ENCODE assay signal across 11 cellular contexts in genomic region chr16:27551046-27551445, GRCh38. TPM values are rescaled to one million over a fixed set of nuclear protein-coding genes. Genes with fewer than 3 reads are reported as not detected.
DNase-seq lines count a peak whose midpoint lies in the region; ATAC-seq, FAIRE-seq and TF ChIP-seq lines count a peak whose summit lies in the region.
"Had no signal": no experiment of that assay in that cellular context is flagged by ENCODE, and none has a peak within 500 bp of the region (broad histone marks: within the 10 kb centered on the region; RNA-seq: fewer than 3 reads in every experiment).

No MANE protein-coding gene starts in this region.

- peaks cover 30% of the 10 kb centered on the region for H3K4me1 Mint-ChIP-seq in T-helper 1 cell treated with Interleukin-12 subunit alpha and Interleukin-12 subunit beta and Interleukin-4 antibody, amounts not matched to agents 30 μg/mL and 1 μg/mL, for 36 hours (ENCODE audit: low read depth)
- peaks cover 25% of the 10 kb centered on the region for H3K4me1 Mint-ChIP-seq in progenitor cell of endocrine pancreas (ENCODE audit: low read depth)

- peaks cover 10% of the 10 kb centered on the region for H3K79me1 ChIP-seq in H1 (ENCODE audit: low read depth, low read length)

- H3K9me3 ChIP-seq in MM.1S (replicated peaks; ENCODE audit: insufficient read depth, low read length) (no peaks in the 10 kb centered on the region), H1 (ENCODE audit: insufficient read depth in 2 of 2, low read depth in 1 of 2, low read length in 1 of 2) (no peaks in the 10 kb centered on the region)

- TF ChIP-seq POLR2A in H1 (IDR thresholded peaks at IDR 0.05; ENCODE audit: control extremely low read depth in 1 of 2, low read depth in 2 of 2, low read length in 2 of 2), result no peak

- H3K79me2 ChIP-seq in MM.1S (ENCODE audit: low read length), result peaks cover 36% of the 10 kb centered on the region
- H3K79me2 ChIP-seq in H1 (ENCODE audit: control insufficient read depth in 1 of 2, insufficient read depth in 2 of 2, low read length in 2 of 2), result peaks cover 25 to 41% of the 10 kb centered on the region in 2 experiments

- H2BK20ac ChIP-seq in H1 (ENCODE audit: low read length), result no peak overlapping the region

- no peak overlapping the region for H3K56ac ChIP-seq in H1 (replicated peaks; ENCODE audit: insufficient read length, low read depth, low read length)

- H2BK120ac ChIP-seq in H1 (replicated peaks; ENCODE audit: low read depth, low read length), result no peak overlapping the region

- no peak for TF ChIP-seq RAD21 in H1 (IDR thresholded peaks at IDR 0.05 in 1 of 2, conservative IDR thresholded peaks at IDR 0.05 in 1 of 2; ENCODE audit: low read depth in 2 of 2, low read length in 2 of 2)

- no peak overlapping the region for H3K27ac ChIP-seq in MM.1S (ENCODE audit: low read length)
- H3K27ac ChIP-seq in H1 (ENCODE audit: low read depth, low read length), result no peak overlapping the region

- H3K4me3 ChIP-seq in MM.1S (ENCODE audit: low read length) (no peak overlapping the region), H1 (ENCODE audit: extremely low read depth in 1 of 4, insufficient read depth in 2 of 4, low read depth in 3 of 4, low read length in 4 of 4) (peak overlapping the region in 3 of 4 experiments; percentile 90 to 100 (median 99); a peak in 5 of 8 replicates)

- H3K23me2 ChIP-seq in H1 (ENCODE audit: low read depth, low read length), result peaks cover 5% of the 10 kb centered on the region; the same call in 1 of the 2 replicates

- ATAC-seq in GM21423 (IDR thresholded peaks at IDR 0.05; ENCODE audit: unreplicated experiment), result no peak

- H4K8ac ChIP-seq in H1 (ENCODE audit: extremely low read depth, insufficient read depth, low read length), result no peak overlapping the region

- no peak overlapping the region for H3K14ac ChIP-seq in H1 (ENCODE audit: insufficient read length)

- peak overlapping the region; percentile 72; the same call in 1 of the 2 replicates for H3K4me2 ChIP-seq in MM.1S (ENCODE audit: low read depth, low read length)
- peak overlapping the region; percentile 83 to 88 for H3K4me2 ChIP-seq in H1 (ENCODE audit: insufficient read depth in 1 of 2, low read depth in 2 of 2, low read length in 2 of 2)

- 89% methylated on average over 1 of the region's 1 CpG; no CpG with 5 or more reads in 1 of the 2 experiments for WGBS in H1 (ENCODE audit: extremely low coverage in 1 of 2, insufficient coverage in 1 of 2, insufficient read length in 1 of 2, insufficient replicate concordance in 2 of 2, low coverage in 1 of 2, low lambda C conversion rate in 2 of 2, missing lambda C conversion rate in 1 of 2), 2 experiments

- H2BK12ac ChIP-seq in H1 (ENCODE audit: low read depth, low read length), result no peak overlapping the region

- H3K27me3 ChIP-seq in MM.1S (replicated peaks; ENCODE audit: insufficient read depth, low read length) (no peaks in the 10 kb centered on the region), H1 (replicated peaks in 1 of 4; ENCODE audit: control insufficient read depth in 3 of 4, extremely low read depth in 1 of 4, insufficient read depth in 3 of 4, low read length in 3 of 4) (no peaks in the 10 kb centered on the region)
- H3K27me3 ChIP-seq: cardiac muscle cell had no signal

- H3K27me3 Mint-ChIP-seq in T-helper 1 cell treated with Interleukin-12 subunit alpha and Interleukin-12 subunit beta and Interleukin-4 antibody, amounts not matched to agents 30 μg/mL and 1 μg/mL, for 36 hours (ENCODE audit: low read depth), result no peaks in the 10 kb centered on the region
- H3K27me3 Mint-ChIP-seq in progenitor cell of endocrine pancreas, result no peaks in the 10 kb centered on the region

- H4K5ac ChIP-seq in H1 (ENCODE audit: insufficient read length, low read depth, low read length), result no peak overlapping the region

- DNase-seq in T-helper 1 cell, result no peak
- DNase-seq in MM.1S, result no peak
- DNase-seq in H1 (ENCODE audit: low read depth in 1 of 2, low spot score in 2 of 2), result no peak
- no peak for DNase-seq in progenitor cell of endocrine pancreas (ENCODE audit: low spot score, unreplicated experiment)
- no peak for DNase-seq in head of caudate nucleus
- no peak for DNase-seq in GM13977 (ENCODE audit: low spot score)
- DNase-seq: ACHN, NCI-H187 treated with DMSO at 0.1 percent for 48 hours had no signal

- intact Hi-C loops in head of caudate nucleus (cut with DNase I), result no loop called here

- no peaks in the 10 kb centered on the region for H3K9me3 Mint-ChIP-seq in T-helper 1 cell treated with Interleukin-12 subunit alpha and Interleukin-12 subunit beta and Interleukin-4 antibody, amounts not matched to agents 30 μg/mL and 1 μg/mL, for 36 hours
- no peaks in the 10 kb centered on the region for H3K9me3 Mint-ChIP-seq in progenitor cell of endocrine pancreas (ENCODE audit: low read depth)

- no peaks in the 10 kb centered on the region for H3K36me3 ChIP-seq in MM.1S (replicated peaks; ENCODE audit: insufficient read depth, low read length)
- no peaks in the 10 kb centered on the region; a peak in 3 of 8 replicates for H3K36me3 ChIP-seq in H1 (ENCODE audit: control insufficient read depth in 2 of 4, insufficient read depth in 4 of 4, low read length in 3 of 4)
- H3K36me3 ChIP-seq: cardiac muscle cell had no signal

- TF ChIP-seq EP300 in H1 (IDR thresholded peaks at IDR 0.05; ENCODE audit: borderline replicate concordance in 1 of 2, low read depth in 2 of 2, low read length in 2 of 2), result no peak

- H2AFZ ChIP-seq in MM.1S (ENCODE audit: low read length), result no peak overlapping the region
- H2AFZ ChIP-seq in H1 (ENCODE audit: low read length), result no peak overlapping the region

- peak overlapping the region; percentile 98 for H3K4me3 Mint-ChIP-seq in T-helper 1 cell treated with Interleukin-12 subunit alpha and Interleukin-12 subunit beta and Interleukin-4 antibody, amounts not matched to agents 30 μg/mL and 1 μg/mL, for 36 hours
- H3K4me3 Mint-ChIP-seq in progenitor cell of endocrine pancreas (ENCODE audit: low read depth), result peak overlapping the region; percentile 99

- H3K4me1 ChIP-seq in MM.1S (ENCODE audit: low read length) (peaks cover 11% of the 10 kb centered on the region), H1 (replicated peaks in 1 of 4; ENCODE audit: control insufficient read depth in 3 of 4, insufficient read depth in 4 of 4, low read length in 3 of 4) (peaks cover 0 to 5% (median 3%) of the 10 kb centered on the region in 4 experiments; a peak in 3 of 7 replicates)

- CTCF ChIA-PET in H1 (lab: Charles Lee; ENCODE audit: partially characterized antibody), result interaction anchor here (0.9 to 3.5 kb wide), 3 partner anchors 13 to 88 kb away, joined by 3 to 18 read pairs (median 3); no protein-coding TSS in a partner anchor

- H2BK5ac ChIP-seq in H1 (ENCODE audit: low read depth, low read length), result no peak overlapping the region

- POLR2A ChIA-PET in H1 (lab: Charles Lee; ENCODE audit: partially characterized antibody), result interaction anchor here (0.9 to 2.0 kb wide), 3 partner anchors 10 to 21 kb away, joined by 3 to 7 read pairs (median 4); no protein-coding TSS in a partner anchor

- peaks cover 6% of the 10 kb centered on the region for H3K36me3 Mint-ChIP-seq in T-helper 1 cell treated with Interleukin-12 subunit alpha and Interleukin-12 subunit beta and Interleukin-4 antibody, amounts not matched to agents 30 μg/mL and 1 μg/mL, for 36 hours (ENCODE audit: low read depth)
- peaks cover 5% of the 10 kb centered on the region for H3K36me3 Mint-ChIP-seq in progenitor cell of endocrine pancreas (ENCODE audit: insufficient read depth)

- H4K91ac ChIP-seq in H1 (replicated peaks; ENCODE audit: insufficient read length, low read length), result no peak overlapping the region

- H4K20me1 ChIP-seq in MM.1S (ENCODE audit: insufficient read depth, low read length) (no peaks in the 10 kb centered on the region), H1 (replicated peaks in 1 of 2; ENCODE audit: control insufficient read depth in 1 of 2, insufficient read depth in 2 of 2, low read length in 2 of 2) (peaks cover 4 to 10% of the 10 kb centered on the region in 2 experiments)

- peak overlapping the region; percentile 85; the same call in 1 of the 2 replicates for H3K9ac ChIP-seq in MM.1S (ENCODE audit: low read length)
- H3K9ac ChIP-seq in H1 (replicated peaks in 1 of 4; ENCODE audit: extremely low read depth in 1 of 4, low read depth in 3 of 4, low read length in 3 of 4), result no peak overlapping the region; a peak in 2 of 7 replicates

- TF ChIP-seq CTCF in MM.1S (IDR thresholded peaks at IDR 0.05; ENCODE audit: low read length) (no peak), H1 (IDR thresholded peaks at IDR 0.05; ENCODE audit: control extremely low read depth in 1 of 3, insufficient read depth in 1 of 3, low read depth in 1 of 3, low read length in 3 of 3) (no peak), progenitor cell of endocrine pancreas (IDR thresholded peaks at IDR 0.05; ENCODE audit: unreplicated experiment) (no peak), GM13977 (IDR thresholded peaks at IDR 0.05; ENCODE audit: extremely low read depth, insufficient read depth, missing control alignments) (no peak)

- H3K27ac Mint-ChIP-seq in T-helper 1 cell treated with Interleukin-12 subunit alpha and Interleukin-12 subunit beta and Interleukin-4 antibody, amounts not matched to agents 30 μg/mL and 1 μg/mL, for 36 hours, result no peak overlapping the region
- H3K27ac Mint-ChIP-seq in progenitor cell of endocrine pancreas, result no peak overlapping the region

- no peak overlapping the region for H3K4ac ChIP-seq in H1 (replicated peaks; ENCODE audit: insufficient read length, low read depth, low read length)

- H2BK15ac ChIP-seq in H1 (ENCODE audit: low read length), result no peak overlapping the region

- no peaks in the 10 kb centered on the region for H3K9me2 ChIP-seq in MM.1S (replicated peaks; ENCODE audit: insufficient read depth, low read length)

- H3F3A ChIP-seq in MM.1S (ENCODE audit: insufficient read depth, low read length), result no peaks in the 10 kb centered on the region

- H2AK5ac ChIP-seq in H1 (ENCODE audit: low read depth, low read length), result no peak overlapping the region

- H3K23ac ChIP-seq in H1 (ENCODE audit: insufficient read length), result no peak overlapping the region

- FAIRE-seq in H1 (lab: Jason Lieb, UNC), result no peak

- in situ Hi-C loops in GM13977 (cut with MboI; ENCODE audit: low pct_unique_long_range_greater_than_20kb, low sequenced_read_pairs, unreplicated experiment), result no loop called here

- no peak overlapping the region for H3K18ac ChIP-seq in H1 (ENCODE audit: extremely low read depth, low read length)

RNA-seq across cellular contexts. Expression of gene KATNIP, which starts 1.1 kb away (rescaled TPM):
- total RNA-seq in H1 (2021; fragmentation: NEBNext Ultra II Directional; extraction: Animal tissue kit (Norgen Biotek cat#: 25700)), result 17.0 and 20.0 TPM in 2 replicates
- 7.9 and 10.3 TPM in 2 replicates for polyA plus RNA-seq in H1 (2011; rRNA removed)
- polyA plus RNA-seq in H1 (2011; cell fraction: cytosol; rRNA removed), result 10.1 TPM
- polyA plus RNA-seq in H1 (2011; cell fraction: nucleus; rRNA removed), result 36.0 TPM
- polyA plus RNA-seq in H1 (2012, experiment 1 of 2), result 8.2 to 14.8 TPM (median 11.3 TPM) in 4 replicates
- 4.5 TPM for polyA plus RNA-seq in H1 (2012, experiment 2 of 2)
- 7.6 TPM for polyA plus RNA-seq in H1 (2013, experiment 1 of 2)
- polyA plus RNA-seq in H1 (2013, experiment 2 of 2), result 7.3 TPM
- polyA minus RNA-seq in H1 (2011; rRNA and poly(A)+ RNA removed), result 26.8 and 45.1 TPM in 2 replicates
- polyA minus RNA-seq in H1 (2011; cell fraction: cytosol; rRNA and poly(A)+ RNA removed), result 11.4 TPM
- 30.4 TPM for polyA minus RNA-seq in H1 (2011; cell fraction: nucleus; rRNA and poly(A)+ RNA removed)
- 48.1 and 48.7 TPM in 2 replicates for total RNA-seq in progenitor cell of endocrine pancreas

RNA-seq across cellular contexts. Expression of gene GTF3C1, which starts 1.3 kb away (rescaled TPM):
- total RNA-seq in H1 (2021; fragmentation: NEBNext Ultra II Directional; extraction: Animal tissue kit (Norgen Biotek cat#: 25700)), result 125 and 126 TPM in 2 replicates
- polyA plus RNA-seq in H1 (2011; rRNA removed), result 89.3 and 122 TPM in 2 replicates
- polyA plus RNA-seq in H1 (2011; cell fraction: cytosol; rRNA removed), result 65.2 TPM
- 167 TPM for polyA plus RNA-seq in H1 (2011; cell fraction: nucleus; rRNA removed)
- polyA plus RNA-seq in H1 (2012, experiment 1 of 2), result 59.1 to 117 TPM (median 98.3 TPM) in 4 replicates
- 63.5 TPM for polyA plus RNA-seq in H1 (2012, experiment 2 of 2)
- polyA plus RNA-seq in H1 (2013, experiment 1 of 2), result 108 TPM
- polyA plus RNA-seq in H1 (2013, experiment 2 of 2), result 106 TPM
- 107 and 112 TPM in 2 replicates for polyA minus RNA-seq in H1 (2011; rRNA and poly(A)+ RNA removed)
- polyA minus RNA-seq in H1 (2011; cell fraction: cytosol; rRNA and poly(A)+ RNA removed), result 97.3 TPM
- 83.2 TPM for polyA minus RNA-seq in H1 (2011; cell fraction: nucleus; rRNA and poly(A)+ RNA removed)
- total RNA-seq in progenitor cell of endocrine pancreas, result 105 and 106 TPM in 2 replicates
